In the genomic region with DNA sequence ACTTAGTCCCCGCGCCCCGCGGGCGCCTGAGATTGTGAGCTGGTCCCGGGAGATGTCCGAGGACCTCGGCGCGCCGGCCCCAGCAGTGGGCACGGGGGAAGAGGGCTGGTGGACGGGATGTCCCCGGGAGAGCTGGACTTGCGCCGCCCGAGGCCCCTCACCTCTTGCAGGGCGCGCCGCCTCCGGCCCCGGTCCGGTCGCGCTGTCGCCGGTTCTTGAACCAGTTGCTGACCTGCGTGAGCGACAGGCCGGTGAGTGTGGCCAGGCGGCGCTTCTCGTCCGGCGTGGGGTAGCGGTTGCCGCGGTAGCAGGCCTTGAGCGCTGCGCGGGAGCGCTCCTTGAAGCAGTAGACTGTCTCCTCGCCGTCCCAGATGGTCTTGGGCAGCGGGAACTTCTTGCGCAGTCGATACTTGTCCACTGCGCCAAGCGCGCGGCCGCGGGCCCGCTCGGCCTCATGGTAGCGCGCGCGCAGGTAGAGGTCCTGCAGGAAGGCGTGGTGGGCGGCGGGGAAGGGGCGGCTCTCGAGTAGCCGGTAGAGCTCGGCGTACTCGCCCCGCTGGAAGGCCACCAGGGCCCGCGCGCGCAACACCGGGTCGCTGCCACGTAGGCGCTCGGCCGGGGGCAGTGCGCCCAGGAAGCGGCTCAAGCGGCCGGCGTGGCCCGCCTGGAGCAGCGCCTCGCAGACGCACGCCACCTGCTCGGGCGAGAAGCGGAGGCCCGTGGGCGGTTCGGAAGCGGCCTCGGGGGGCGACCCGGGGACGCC, we compare ENCODE assay signal across 1 cellular context.
A peak's percentile ranks its signal among the peaks of the same experiment; 100 is the strongest.
TF ChIP-seq lines count a peak whose summit lies in the region.

No MANE protein-coding gene starts in this region.

TF ChIP-seq in K562, 482 proteins besides CTCF, POLR2A, EP300 and RAD21 (continued from another document and continues in another):
- TF ChIP-seq, protein P1, sequence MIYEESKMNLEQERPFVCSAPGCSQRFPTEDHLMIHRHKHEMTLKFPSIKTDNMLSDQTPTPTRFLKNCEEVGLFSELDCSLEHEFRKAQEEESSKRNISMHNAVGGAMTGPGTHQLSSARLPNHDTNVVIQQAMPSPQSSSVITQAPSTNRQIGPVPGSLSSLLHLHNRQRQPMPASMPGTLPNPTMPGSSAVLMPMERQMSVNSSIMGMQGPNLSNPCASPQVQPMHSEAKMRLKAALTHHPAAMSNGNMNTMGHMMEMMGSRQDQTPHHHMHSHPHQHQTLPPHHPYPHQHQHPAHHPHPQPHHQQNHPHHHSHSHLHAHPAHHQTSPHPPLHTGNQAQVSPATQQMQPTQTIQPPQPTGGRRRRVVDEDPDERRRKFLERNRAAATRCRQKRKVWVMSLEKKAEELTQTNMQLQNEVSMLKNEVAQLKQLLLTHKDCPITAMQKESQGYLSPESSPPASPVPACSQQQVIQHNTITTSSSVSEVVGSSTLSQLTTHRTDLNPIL (CRISPR knock-in tag; IDR thresholded peaks at IDR 0.05) = no peak
- TF ChIP-seq ELF2 (CRISPR knock-in tag; IDR thresholded peaks at IDR 0.05) (0 out of 2 replicates have a peak, but pooled peaks have one; percentile 45), ZNF444 (CRISPR knock-in tag; IDR thresholded peaks at IDR 0.05) (no peak), ZNF232 (CRISPR knock-in tag; IDR thresholded peaks at IDR 0.05) (no peak), LCOR (CRISPR knock-in tag; IDR thresholded peaks at IDR 0.05) (peak; percentile 75; the same call in 1 of the 2 replicates), ZNF764 (CRISPR knock-in tag; IDR thresholded peaks at IDR 0.05; ENCODE audit: low read depth) (no peak), HNRNPUL1 (IDR thresholded peaks at IDR 0.05; ENCODE audit: low read length) (no peak), ZNF431 (CRISPR knock-in tag; IDR thresholded peaks at IDR 0.05) (peak; percentile 65), HDAC1 (IDR thresholded peaks at IDR 0.05) (peak in 1 of 2 experiments; percentile 47; a peak in 1 of 4 replicates), SRSF3 (IDR thresholded peaks at IDR 0.05; ENCODE audit: insufficient read depth, low read length) (no peak), SLC30A9 (CRISPR knock-in tag; IDR thresholded peaks at IDR 0.05) (no peak), YY1 (IDR thresholded peaks at IDR 0.05; ENCODE audit: borderline replicate concordance in 1 of 3, control insufficient read depth in 1 of 3, extremely low read depth in 1 of 3, insufficient read depth in 3 of 3, insufficient read length in 1 of 3, insufficient replicate concordance in 2 of 3, low read depth in 1 of 3, low read length in 2 of 3) (no peak), PRPF4 (IDR thresholded peaks at IDR 0.05; ENCODE audit: insufficient read depth, low read depth, low read length, poor library complexity, severe bottlenecking) (peak; percentile 16), CHCHD3 (CRISPR knock-in tag; IDR thresholded peaks at IDR 0.05) (no peak), TCFL5 (CRISPR knock-in tag; conservative IDR thresholded peaks at IDR 0.05) (no peak), U2AF2 (optimal IDR thresholded peaks at IDR 0.05; ENCODE audit: low read depth, low read length) (no peak), ZNF197 (CRISPR knock-in tag; IDR thresholded peaks at IDR 0.05; ENCODE audit: low read depth) (no peak), YBX1 (IDR thresholded peaks at IDR 0.05) (no peak), CBX5 (IDR thresholded peaks at IDR 0.05; ENCODE audit: borderline replicate concordance, low read depth) (no peak), LEF1 (IDR thresholded peaks at IDR 0.05) (no peak), ZBED1 (IDR thresholded peaks at IDR 0.05) (no peak), KAT2B (IDR thresholded peaks at IDR 0.05; ENCODE audit: low read depth, low read length) (no peak), SRSF1 (IDR thresholded peaks at IDR 0.05; ENCODE audit: low read depth, low read length) (no peak), TFAM (CRISPR knock-in tag; conservative IDR thresholded peaks at IDR 0.05) (no peak), POLR3G (IDR thresholded peaks at IDR 0.05; ENCODE audit: extremely low read depth, insufficient read length, insufficient replicate concordance) (no peak), POLR3A (IDR thresholded peaks at IDR 0.05; ENCODE audit: borderline replicate concordance, extremely low read depth, insufficient read depth, insufficient read length) (no peak), L3MBTL2 (IDR thresholded peaks at IDR 0.05) (peak; percentile 71), NR1H2 (CRISPR knock-in tag; IDR thresholded peaks at IDR 0.05) (no peak), ZNF384 (IDR thresholded peaks at IDR 0.05; ENCODE audit: low read depth, low read length) (no peak), HMG20B (CRISPR knock-in tag; IDR thresholded peaks at IDR 0.05) (no peak)
- TF ChIP-seq, protein P2, sequence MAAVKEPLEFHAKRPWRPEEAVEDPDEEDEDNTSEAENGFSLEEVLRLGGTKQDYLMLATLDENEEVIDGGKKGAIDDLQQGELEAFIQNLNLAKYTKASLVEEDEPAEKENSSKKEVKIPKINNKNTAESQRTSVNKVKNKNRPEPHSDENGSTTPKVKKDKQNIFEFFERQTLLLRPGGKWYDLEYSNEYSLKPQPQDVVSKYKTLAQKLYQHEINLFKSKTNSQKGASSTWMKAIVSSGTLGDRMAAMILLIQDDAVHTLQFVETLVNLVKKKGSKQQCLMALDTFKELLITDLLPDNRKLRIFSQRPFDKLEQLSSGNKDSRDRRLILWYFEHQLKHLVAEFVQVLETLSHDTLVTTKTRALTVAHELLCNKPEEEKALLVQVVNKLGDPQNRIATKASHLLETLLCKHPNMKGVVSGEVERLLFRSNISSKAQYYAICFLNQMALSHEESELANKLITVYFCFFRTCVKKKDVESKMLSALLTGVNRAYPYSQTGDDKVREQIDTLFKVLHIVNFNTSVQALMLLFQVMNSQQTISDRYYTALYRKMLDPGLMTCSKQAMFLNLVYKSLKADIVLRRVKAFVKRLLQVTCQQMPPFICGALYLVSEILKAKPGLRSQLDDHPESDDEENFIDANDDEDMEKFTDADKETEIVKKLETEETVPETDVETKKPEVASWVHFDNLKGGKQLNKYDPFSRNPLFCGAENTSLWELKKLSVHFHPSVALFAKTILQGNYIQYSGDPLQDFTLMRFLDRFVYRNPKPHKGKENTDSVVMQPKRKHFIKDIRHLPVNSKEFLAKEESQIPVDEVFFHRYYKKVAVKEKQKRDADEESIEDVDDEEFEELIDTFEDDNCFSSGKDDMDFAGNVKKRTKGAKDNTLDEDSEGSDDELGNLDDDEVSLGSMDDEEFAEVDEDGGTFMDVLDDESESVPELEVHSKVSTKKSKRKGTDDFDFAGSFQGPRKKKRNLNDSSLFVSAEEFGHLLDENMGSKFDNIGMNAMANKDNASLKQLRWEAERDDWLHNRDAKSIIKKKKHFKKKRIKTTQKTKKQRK (IDR thresholded peaks at IDR 0.05; ENCODE audit: borderline replicate concordance, low read depth, low read length) = no peak
- TF ChIP-seq, protein P3, sequence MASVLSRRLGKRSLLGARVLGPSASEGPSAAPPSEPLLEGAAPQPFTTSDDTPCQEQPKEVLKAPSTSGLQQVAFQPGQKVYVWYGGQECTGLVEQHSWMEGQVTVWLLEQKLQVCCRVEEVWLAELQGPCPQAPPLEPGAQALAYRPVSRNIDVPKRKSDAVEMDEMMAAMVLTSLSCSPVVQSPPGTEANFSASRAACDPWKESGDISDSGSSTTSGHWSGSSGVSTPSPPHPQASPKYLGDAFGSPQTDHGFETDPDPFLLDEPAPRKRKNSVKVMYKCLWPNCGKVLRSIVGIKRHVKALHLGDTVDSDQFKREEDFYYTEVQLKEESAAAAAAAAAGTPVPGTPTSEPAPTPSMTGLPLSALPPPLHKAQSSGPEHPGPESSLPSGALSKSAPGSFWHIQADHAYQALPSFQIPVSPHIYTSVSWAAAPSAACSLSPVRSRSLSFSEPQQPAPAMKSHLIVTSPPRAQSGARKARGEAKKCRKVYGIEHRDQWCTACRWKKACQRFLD (CRISPR knock-in tag; IDR thresholded peaks at IDR 0.05) = no peak
- TF ChIP-seq, protein P4, sequence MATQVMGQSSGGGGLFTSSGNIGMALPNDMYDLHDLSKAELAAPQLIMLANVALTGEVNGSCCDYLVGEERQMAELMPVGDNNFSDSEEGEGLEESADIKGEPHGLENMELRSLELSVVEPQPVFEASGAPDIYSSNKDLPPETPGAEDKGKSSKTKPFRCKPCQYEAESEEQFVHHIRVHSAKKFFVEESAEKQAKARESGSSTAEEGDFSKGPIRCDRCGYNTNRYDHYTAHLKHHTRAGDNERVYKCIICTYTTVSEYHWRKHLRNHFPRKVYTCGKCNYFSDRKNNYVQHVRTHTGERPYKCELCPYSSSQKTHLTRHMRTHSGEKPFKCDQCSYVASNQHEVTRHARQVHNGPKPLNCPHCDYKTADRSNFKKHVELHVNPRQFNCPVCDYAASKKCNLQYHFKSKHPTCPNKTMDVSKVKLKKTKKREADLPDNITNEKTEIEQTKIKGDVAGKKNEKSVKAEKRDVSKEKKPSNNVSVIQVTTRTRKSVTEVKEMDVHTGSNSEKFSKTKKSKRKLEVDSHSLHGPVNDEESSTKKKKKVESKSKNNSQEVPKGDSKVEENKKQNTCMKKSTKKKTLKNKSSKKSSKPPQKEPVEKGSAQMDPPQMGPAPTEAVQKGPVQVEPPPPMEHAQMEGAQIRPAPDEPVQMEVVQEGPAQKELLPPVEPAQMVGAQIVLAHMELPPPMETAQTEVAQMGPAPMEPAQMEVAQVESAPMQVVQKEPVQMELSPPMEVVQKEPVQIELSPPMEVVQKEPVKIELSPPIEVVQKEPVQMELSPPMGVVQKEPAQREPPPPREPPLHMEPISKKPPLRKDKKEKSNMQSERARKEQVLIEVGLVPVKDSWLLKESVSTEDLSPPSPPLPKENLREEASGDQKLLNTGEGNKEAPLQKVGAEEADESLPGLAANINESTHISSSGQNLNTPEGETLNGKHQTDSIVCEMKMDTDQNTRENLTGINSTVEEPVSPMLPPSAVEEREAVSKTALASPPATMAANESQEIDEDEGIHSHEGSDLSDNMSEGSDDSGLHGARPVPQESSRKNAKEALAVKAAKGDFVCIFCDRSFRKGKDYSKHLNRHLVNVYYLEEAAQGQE (CRISPR knock-in tag; IDR thresholded peaks at IDR 0.05; ENCODE audit: low read depth) = 0 out of 2 replicates have a peak, but pooled peaks have one; percentile 67
- TF ChIP-seq, protein P5, sequence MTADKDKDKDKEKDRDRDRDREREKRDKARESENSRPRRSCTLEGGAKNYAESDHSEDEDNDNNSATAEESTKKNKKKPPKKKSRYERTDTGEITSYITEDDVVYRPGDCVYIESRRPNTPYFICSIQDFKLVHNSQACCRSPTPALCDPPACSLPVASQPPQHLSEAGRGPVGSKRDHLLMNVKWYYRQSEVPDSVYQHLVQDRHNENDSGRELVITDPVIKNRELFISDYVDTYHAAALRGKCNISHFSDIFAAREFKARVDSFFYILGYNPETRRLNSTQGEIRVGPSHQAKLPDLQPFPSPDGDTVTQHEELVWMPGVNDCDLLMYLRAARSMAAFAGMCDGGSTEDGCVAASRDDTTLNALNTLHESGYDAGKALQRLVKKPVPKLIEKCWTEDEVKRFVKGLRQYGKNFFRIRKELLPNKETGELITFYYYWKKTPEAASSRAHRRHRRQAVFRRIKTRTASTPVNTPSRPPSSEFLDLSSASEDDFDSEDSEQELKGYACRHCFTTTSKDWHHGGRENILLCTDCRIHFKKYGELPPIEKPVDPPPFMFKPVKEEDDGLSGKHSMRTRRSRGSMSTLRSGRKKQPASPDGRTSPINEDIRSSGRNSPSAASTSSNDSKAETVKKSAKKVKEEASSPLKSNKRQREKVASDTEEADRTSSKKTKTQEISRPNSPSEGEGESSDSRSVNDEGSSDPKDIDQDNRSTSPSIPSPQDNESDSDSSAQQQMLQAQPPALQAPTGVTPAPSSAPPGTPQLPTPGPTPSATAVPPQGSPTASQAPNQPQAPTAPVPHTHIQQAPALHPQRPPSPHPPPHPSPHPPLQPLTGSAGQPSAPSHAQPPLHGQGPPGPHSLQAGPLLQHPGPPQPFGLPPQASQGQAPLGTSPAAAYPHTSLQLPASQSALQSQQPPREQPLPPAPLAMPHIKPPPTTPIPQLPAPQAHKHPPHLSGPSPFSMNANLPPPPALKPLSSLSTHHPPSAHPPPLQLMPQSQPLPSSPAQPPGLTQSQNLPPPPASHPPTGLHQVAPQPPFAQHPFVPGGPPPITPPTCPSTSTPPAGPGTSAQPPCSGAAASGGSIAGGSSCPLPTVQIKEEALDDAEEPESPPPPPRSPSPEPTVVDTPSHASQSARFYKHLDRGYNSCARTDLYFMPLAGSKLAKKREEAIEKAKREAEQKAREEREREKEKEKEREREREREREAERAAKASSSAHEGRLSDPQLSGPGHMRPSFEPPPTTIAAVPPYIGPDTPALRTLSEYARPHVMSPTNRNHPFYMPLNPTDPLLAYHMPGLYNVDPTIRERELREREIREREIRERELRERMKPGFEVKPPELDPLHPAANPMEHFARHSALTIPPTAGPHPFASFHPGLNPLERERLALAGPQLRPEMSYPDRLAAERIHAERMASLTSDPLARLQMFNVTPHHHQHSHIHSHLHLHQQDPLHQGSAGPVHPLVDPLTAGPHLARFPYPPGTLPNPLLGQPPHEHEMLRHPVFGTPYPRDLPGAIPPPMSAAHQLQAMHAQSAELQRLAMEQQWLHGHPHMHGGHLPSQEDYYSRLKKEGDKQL (CRISPR knock-in tag; IDR thresholded peaks at IDR 0.05; ENCODE audit: borderline replicate concordance) = peak; percentile 82
- TF ChIP-seq, protein P6, sequence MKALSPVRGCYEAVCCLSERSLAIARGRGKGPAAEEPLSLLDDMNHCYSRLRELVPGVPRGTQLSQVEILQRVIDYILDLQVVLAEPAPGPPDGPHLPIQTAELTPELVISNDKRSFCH (CRISPR knock-in tag; IDR thresholded peaks at IDR 0.05) = no peak
- TF ChIP-seq, protein P6 (tag; IDR thresholded peaks at IDR 0.05) = no peak
- TF ChIP-seq, protein P7, sequence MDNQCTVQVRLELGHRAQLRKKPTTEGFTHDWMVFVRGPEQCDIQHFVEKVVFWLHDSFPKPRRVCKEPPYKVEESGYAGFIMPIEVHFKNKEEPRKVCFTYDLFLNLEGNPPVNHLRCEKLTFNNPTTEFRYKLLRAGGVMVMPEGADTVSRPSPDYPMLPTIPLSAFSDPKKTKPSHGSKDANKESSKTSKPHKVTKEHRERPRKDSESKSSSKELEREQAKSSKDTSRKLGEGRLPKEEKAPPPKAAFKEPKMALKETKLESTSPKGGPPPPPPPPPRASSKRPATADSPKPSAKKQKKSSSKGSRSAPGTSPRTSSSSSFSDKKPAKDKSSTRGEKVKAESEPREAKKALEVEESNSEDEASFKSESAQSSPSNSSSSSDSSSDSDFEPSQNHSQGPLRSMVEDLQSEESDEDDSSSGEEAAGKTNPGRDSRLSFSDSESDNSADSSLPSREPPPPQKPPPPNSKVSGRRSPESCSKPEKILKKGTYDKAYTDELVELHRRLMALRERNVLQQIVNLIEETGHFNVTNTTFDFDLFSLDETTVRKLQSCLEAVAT (IDR thresholded peaks at IDR 0.05) = peak in 1 of 2 experiments; percentile 72; a peak in 2 of 4 replicates
